18 cellular contexts compared by ENCODE assay signal in the genomic region with DNA sequence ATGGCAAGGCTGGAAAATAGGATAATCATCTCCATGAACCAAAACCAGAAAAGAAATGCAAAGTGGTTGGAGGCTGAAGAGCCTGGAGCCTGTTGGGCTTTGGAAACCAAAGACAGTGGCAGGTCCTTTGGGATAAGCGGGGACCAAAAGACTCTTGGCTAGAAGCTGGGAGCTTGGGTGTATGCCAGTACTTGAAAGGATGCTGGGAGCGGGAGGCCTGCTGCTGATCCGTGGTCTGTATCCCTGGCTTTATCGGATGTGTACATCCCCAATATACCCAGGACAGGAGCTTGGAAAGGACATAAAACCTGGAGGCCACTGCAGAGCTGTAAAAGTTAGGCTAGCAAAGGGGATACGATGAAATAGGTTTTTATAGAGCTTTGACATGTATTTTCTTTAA. TPM values are rescaled to one million over a fixed set of nuclear protein-coding genes. Genes with fewer than 3 reads are reported as not detected.
DNase-seq lines count a peak whose midpoint lies in the region; ATAC-seq and TF ChIP-seq lines count a peak whose summit lies in the region.
"Had no signal": no experiment of that assay in that cellular context is flagged by ENCODE, and none has a peak within 500 bp of the region (broad histone marks: within the 10 kb centered on the region; RNA-seq: fewer than 3 reads in every experiment).

No MANE protein-coding gene starts in this region.

- no peaks in the 10 kb centered on the region for H3K79me2 ChIP-seq in neural progenitor cell (ENCODE audit: low read depth)

- H3K9me3 Mint-ChIP-seq in neural progenitor cell (no peaks in the 10 kb centered on the region), T-cell (no peaks in the 10 kb centered on the region)
- H3K9me3 Mint-ChIP-seq: CD4-positive, CD25-positive, alpha-beta regulatory T cell had no signal

- no peak overlapping the region for H2AFZ ChIP-seq in neural progenitor cell (replicated peaks)
- H2AFZ ChIP-seq: PC-9 had no signal

- H3K9ac ChIP-seq in neural progenitor cell: no peak overlapping the region

- peak overlapping the region; percentile 97 for H3K27ac ChIP-seq in WERI-Rb-1
- no peak overlapping the region for H3K27ac ChIP-seq in neural progenitor cell
- H3K27ac ChIP-seq: A549, PC-9, SJSA1 had no signal

- no peaks in the 10 kb centered on the region for H3K27me3 ChIP-seq in WERI-Rb-1 (ENCODE audit: insufficient read depth, low read depth, severe bottlenecking)
- peaks cover 30% of the 10 kb centered on the region for H3K27me3 ChIP-seq in neural progenitor cell

- peak overlapping the region; percentile 54 for H3K4me3 ChIP-seq in WERI-Rb-1 (ENCODE audit: low read depth, low read length)
- H3K4me3 ChIP-seq in neural progenitor cell: no peak overlapping the region
- H3K4me3 ChIP-seq: A549, HAP-1, K562, SJSA1 had no signal

- H3K36me3 ChIP-seq in WERI-Rb-1: no peaks in the 10 kb centered on the region
- H3K36me3 ChIP-seq in neural progenitor cell: no peaks in the 10 kb centered on the region
- H3K36me3 ChIP-seq: HAP-1, SJSA1 had no signal

- no peaks in the 10 kb centered on the region for H3K36me3 Mint-ChIP-seq in neural progenitor cell
- no peaks in the 10 kb centered on the region for H3K36me3 Mint-ChIP-seq in T-cell
- H3K36me3 Mint-ChIP-seq: CD4-positive, CD25-positive, alpha-beta regulatory T cell had no signal

- peaks cover 15% of the 10 kb centered on the region for H3F3A ChIP-seq in neural progenitor cell (ENCODE audit: low read depth)

- H3K4me2 ChIP-seq in neural progenitor cell: no peak overlapping the region
- H3K4me2 ChIP-seq: A549 had no signal

- H4K20me1 ChIP-seq in neural progenitor cell (ENCODE audit: low read depth): no peaks in the 10 kb centered on the region

- TF ChIP-seq CTCF in WERI-Rb-1 (IDR thresholded peaks at IDR 0.05; ENCODE audit: low read depth, low read length) (no peak), neural progenitor cell (IDR thresholded peaks at IDR 0.05) (no peak)

- H3K4me3 Mint-ChIP-seq in neural progenitor cell (peak overlapping the region; percentile 84), T-cell (no peak overlapping the region)

- H3K9me3 ChIP-seq in WERI-Rb-1 (ENCODE audit: severe bottlenecking) (peaks cover 5% of the 10 kb centered on the region), neural progenitor cell (ENCODE audit: low read depth) (no peaks in the 10 kb centered on the region)
- H3K9me3 ChIP-seq: A549, Caco-2, HAP-1, SJSA1 had no signal

- CTCF ChIA-PET in T-cell (lab: Charles Lee): interaction anchor here in 1 of 2 donors (0.5 kb wide), 1 partner anchor 62 kb away, joined by 5 read pairs; no protein-coding TSS in a partner anchor

- POLR2A ChIA-PET in T-cell (lab: Charles Lee): no interaction called here

- H3K27me3 Mint-ChIP-seq in neural progenitor cell (ENCODE audit: insufficient read depth, low read depth) (peaks cover 18% of the 10 kb centered on the region), T-cell (peaks cover 3 to 22% of the 10 kb centered on the region in 2 donors)

- H3K27ac Mint-ChIP-seq in neural progenitor cell (no peak overlapping the region), T-cell (no peak overlapping the region)
- H3K27ac Mint-ChIP-seq: CD4-positive, CD25-positive, alpha-beta regulatory T cell had no signal

- ATAC-seq in T-cell (replicated peaks in 1 of 4): no peak
- ATAC-seq: A549 had no signal

- H3K4me1 ChIP-seq in neural progenitor cell: peaks cover 6% of the 10 kb centered on the region
- H3K4me1 ChIP-seq: Caco-2, HAP-1 had no signal

- H3K4me1 Mint-ChIP-seq in neural progenitor cell: peaks cover 13% of the 10 kb centered on the region
- peaks cover 9 to 12% (median 10%) of the 10 kb centered on the region in 3 donors for H3K4me1 Mint-ChIP-seq in T-cell

- peak; percentile 27 for DNase-seq in activated effector memory CD4-positive, alpha-beta T cell treated with anti-CD3 and anti-CD28 coated beads, Interleukin-2, amount 50 U/mL, for 16 hours
- no peak for DNase-seq in activated effector memory CD4-positive, alpha-beta T cell treated with Interleukin-2 at 50 U/mL for 16 hours
- DNase-seq in NCI-H1694 treated with DMSO at 0.1 percent for 48 hours (lab: John Stamatoyannopoulos, UW): peak; percentile 43
- DNase-seq in WERI-Rb-1: no peak
- DNase-seq in neural progenitor cell (ENCODE audit: low spot score): no peak
- no peak for DNase-seq in NCI-H2196 (lab: John Stamatoyannopoulos, UW; ENCODE audit: unreplicated experiment)
- no peak for DNase-seq in DMS153 treated with DMSO at 0.1 percent for 48 hours (lab: John Stamatoyannopoulos, UW; ENCODE audit: unreplicated experiment)
- DNase-seq in T-cell: no peak
- DNase-seq: Caco-2, NCI-H1436, NCI-H2081 treated with DMSO at 0.1 percent for 48 hours, NCI-H774, PC-9 had no signal

RNA-seq across cellular contexts. Expression of a gene that starts 1.3 kb away (rescaled TPM):
- total RNA-seq in neural progenitor cell (ENCODE audit: low replicate concordance) (0.24 and 0.37 TPM in 2 replicates), T-cell (not detected)
- total RNA-seq: CD4-positive, CD25-positive, alpha-beta regulatory T cell; SJSA1 had no signal

RNA-seq across cellular contexts. Expression of a gene that starts 21.5 kb away (rescaled TPM):
- total RNA-seq in neural progenitor cell (ENCODE audit: low replicate concordance) (0.84 and 1.6 TPM in 2 replicates), T-cell (not detected)
- total RNA-seq: Caco-2; CD4-positive, CD25-positive, alpha-beta regulatory T cell; K562; PC-9; SJSA1 had no signal

Comparison
In these comparisons a context has a peak if more than half of its experiments do, and no peak if none do; other contexts are left out.
1. DNase-seq: peak in activated effector memory CD4-positive, alpha-beta T cell treated with anti-CD3 and anti-CD28 coated beads, Interleukin-2, amount 50 U/mL, for 16 hours (single experiment) and NCI-H1694 treated with DMSO at 0.1 percent for 48 hours (single experiment); none in activated effector memory CD4-positive, alpha-beta T cell treated with Interleukin-2 at 50 U/mL for 16 hours (single experiment), WERI-Rb-1 (single experiment), neural progenitor cell (single experiment), NCI-H2196 (single experiment), DMS153 treated with DMSO at 0.1 percent for 48 hours (single experiment) and T-cell (0 of 34).